In the genomic region with DNA sequence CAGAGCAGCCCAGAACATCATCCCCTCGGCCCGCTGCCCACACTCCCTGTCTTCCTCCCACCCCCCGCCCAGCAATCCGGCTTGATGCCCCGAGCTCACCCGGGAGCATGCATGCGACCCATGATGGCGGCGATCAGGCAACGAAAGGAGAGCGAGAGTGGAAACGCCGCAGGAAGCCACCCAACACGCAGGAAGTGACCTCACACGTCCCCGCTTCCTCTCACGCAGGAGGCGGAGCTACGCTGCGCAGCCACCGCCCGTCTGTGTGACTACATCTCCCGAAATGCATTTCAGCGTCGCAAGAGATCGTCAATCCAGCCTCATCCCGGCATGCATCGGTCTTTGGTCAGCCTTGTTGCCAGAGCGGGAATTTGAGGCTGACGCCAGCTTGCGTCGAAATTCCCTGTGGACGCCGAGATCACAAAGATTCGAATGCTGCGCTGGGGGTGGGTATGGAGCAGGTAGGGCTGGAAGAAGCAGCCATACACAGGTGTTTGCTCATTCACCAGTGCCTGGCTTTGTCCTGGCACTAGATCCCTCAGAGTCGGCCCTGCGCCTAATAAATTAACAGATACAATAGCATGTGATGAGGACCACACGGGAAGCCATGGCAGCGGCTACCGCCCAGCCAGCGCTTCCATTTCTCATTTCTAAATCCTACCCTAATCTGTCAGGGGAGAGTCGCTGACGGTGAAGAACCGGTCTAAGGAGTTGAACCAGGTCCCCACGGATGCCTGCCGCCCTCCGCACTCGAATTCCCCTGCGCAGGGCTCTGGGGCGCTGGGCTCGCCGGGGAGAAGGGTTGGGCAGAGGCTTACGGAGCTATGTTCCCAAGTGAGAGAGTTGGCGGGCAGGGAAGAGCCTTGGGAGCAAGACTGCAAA, we compare ENCODE assay signal across 1 cellular context.
TF ChIP-seq lines count a peak whose summit lies in the region.

Gene RPS13 (minus strand): TSS at position 148 of the 882 bp plus-strand sequence. CDS start 26 bp downstream, at position 122.

TF ChIP-seq in K562, 482 proteins besides CTCF, POLR2A, EP300 and RAD21 (continued from another document):
- TF ChIP-seq, protein P1, sequence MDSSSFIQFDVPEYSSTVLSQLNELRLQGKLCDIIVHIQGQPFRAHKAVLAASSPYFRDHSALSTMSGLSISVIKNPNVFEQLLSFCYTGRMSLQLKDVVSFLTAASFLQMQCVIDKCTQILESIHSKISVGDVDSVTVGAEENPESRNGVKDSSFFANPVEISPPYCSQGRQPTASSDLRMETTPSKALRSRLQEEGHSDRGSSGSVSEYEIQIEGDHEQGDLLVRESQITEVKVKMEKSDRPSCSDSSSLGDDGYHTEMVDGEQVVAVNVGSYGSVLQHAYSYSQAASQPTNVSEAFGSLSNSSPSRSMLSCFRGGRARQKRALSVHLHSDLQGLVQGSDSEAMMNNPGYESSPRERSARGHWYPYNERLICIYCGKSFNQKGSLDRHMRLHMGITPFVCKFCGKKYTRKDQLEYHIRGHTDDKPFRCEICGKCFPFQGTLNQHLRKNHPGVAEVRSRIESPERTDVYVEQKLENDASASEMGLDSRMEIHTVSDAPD (CRISPR knock-in tag; IDR thresholded peaks at IDR 0.05) = no peak
- 0 out of 2 replicates have a peak, but pooled peaks have one; percentile 51 for TF ChIP-seq SRSF3 (IDR thresholded peaks at IDR 0.05; ENCODE audit: insufficient read depth, low read length)
- peak; percentile 98 for TF ChIP-seq TBP (optimal IDR thresholded peaks at IDR 0.05; ENCODE audit: low read depth, low read length)
- TF ChIP-seq, protein P2, sequence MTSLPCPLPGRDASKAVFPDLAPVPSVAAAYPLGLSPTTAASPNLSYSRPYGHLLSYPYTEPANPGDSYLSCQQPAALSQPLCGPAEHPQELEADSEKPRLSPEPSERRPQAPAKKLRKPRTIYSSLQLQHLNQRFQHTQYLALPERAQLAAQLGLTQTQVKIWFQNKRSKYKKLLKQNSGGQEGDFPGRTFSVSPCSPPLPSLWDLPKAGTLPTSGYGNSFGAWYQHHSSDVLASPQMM (CRISPR knock-in tag; IDR thresholded peaks at IDR 0.05) = no peak
- TF ChIP-seq, protein P3, sequence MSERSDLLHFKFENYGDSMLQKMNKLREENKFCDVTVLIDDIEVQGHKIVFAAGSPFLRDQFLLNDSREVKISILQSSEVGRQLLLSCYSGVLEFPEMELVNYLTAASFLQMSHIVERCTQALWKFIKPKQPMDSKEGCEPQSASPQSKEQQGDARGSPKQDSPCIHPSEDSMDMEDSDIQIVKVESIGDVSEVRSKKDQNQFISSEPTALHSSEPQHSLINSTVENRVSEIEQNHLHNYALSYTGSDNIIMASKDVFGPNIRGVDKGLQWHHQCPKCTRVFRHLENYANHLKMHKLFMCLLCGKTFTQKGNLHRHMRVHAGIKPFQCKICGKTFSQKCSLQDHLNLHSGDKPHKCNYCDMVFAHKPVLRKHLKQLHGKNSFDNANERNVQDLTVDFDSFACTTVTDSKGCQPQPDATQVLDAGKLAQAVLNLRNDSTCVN (CRISPR knock-in tag; IDR thresholded peaks at IDR 0.05) = no peak
- TF ChIP-seq SAP30 (IDR thresholded peaks at IDR 0.05; ENCODE audit: borderline replicate concordance, insufficient read depth, low read depth, low read length, poor library complexity, severe bottlenecking) = no peak
- TF ChIP-seq PRPF4 (IDR thresholded peaks at IDR 0.05; ENCODE audit: insufficient read depth, low read depth, low read length, poor library complexity, severe bottlenecking) = peak; percentile 88
- TF ChIP-seq PURB (CRISPR knock-in tag; IDR thresholded peaks at IDR 0.05; ENCODE audit: low read depth) = no peak
- peak; percentile 24; the same call in 1 of the 2 replicates for TF ChIP-seq SMARCC2 (IDR thresholded peaks at IDR 0.05; ENCODE audit: low read depth)
- no peak; the same call in 1 of the 2 replicates for TF ChIP-seq NFE2 (IDR thresholded peaks at IDR 0.05; ENCODE audit: low read depth)
- 0 out of 2 replicates have a peak, but pooled peaks have one; percentile 89 for TF ChIP-seq SREBF2 (CRISPR knock-in tag; IDR thresholded peaks at IDR 0.05)
- peak; percentile 5 for TF ChIP-seq ARID1B (IDR thresholded peaks at IDR 0.05)
- peak; percentile 81 for TF ChIP-seq PML (IDR thresholded peaks at IDR 0.05; ENCODE audit: low read length)
- TF ChIP-seq DIDO1 (tag; IDR thresholded peaks at IDR 0.05; ENCODE audit: low read depth) = no peak
- TF ChIP-seq, protein P4, sequence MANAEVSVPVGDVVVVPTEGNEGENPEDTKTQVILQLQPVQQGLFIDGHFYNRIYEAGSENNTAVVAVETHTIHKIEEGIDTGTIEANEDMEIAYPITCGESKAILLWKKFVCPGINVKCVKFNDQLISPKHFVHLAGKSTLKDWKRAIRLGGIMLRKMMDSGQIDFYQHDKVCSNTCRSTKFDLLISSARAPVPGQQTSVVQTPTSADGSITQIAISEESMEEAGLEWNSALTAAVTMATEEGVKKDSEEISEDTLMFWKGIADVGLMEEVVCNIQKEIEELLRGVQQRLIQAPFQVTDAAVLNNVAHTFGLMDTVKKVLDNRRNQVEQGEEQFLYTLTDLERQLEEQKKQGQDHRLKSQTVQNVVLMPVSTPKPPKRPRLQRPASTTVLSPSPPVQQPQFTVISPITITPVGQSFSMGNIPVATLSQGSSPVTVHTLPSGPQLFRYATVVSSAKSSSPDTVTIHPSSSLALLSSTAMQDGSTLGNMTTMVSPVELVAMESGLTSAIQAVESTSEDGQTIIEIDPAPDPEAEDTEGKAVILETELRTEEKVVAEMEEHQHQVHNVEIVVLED (CRISPR knock-in tag; IDR thresholded peaks at IDR 0.05) = peak; percentile 98
- TF ChIP-seq ZNF197 (CRISPR knock-in tag; IDR thresholded peaks at IDR 0.05; ENCODE audit: low read depth) = no peak
- TF ChIP-seq BHLHE40 (IDR thresholded peaks at IDR 0.05; ENCODE audit: low read length) = peak; percentile 34; the same call in 1 of the 2 replicates
- TF ChIP-seq HES1 (IDR thresholded peaks at IDR 0.05; ENCODE audit: low read depth) = no peak
- no peak for TF ChIP-seq ILK (tag; IDR thresholded peaks at IDR 0.05; ENCODE audit: borderline replicate concordance, low read depth)
- TF ChIP-seq FOXK2 (conservative IDR thresholded peaks at IDR 0.05 in 1 of 2, IDR thresholded peaks at IDR 0.05 in 1 of 2; ENCODE audit: low read depth in 2 of 2) = peak; percentile 96 to 98
- no peak for TF ChIP-seq TRIM28 (IDR thresholded peaks at IDR 0.05)
- TF ChIP-seq CBX5 (IDR thresholded peaks at IDR 0.05; ENCODE audit: borderline replicate concordance, low read depth) = no peak; the same call in 1 of the 2 replicates
- TF ChIP-seq JUNB (CRISPR knock-in tag; conservative IDR thresholded peaks at IDR 0.05) = no peak
- TF ChIP-seq HMGXB4 (CRISPR knock-in tag; IDR thresholded peaks at IDR 0.05) = no peak
- TF ChIP-seq, protein P5, sequence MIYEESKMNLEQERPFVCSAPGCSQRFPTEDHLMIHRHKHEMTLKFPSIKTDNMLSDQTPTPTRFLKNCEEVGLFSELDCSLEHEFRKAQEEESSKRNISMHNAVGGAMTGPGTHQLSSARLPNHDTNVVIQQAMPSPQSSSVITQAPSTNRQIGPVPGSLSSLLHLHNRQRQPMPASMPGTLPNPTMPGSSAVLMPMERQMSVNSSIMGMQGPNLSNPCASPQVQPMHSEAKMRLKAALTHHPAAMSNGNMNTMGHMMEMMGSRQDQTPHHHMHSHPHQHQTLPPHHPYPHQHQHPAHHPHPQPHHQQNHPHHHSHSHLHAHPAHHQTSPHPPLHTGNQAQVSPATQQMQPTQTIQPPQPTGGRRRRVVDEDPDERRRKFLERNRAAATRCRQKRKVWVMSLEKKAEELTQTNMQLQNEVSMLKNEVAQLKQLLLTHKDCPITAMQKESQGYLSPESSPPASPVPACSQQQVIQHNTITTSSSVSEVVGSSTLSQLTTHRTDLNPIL (CRISPR knock-in tag; IDR thresholded peaks at IDR 0.05) = no peak
- peak; percentile 32; the same call in 1 of the 2 replicates for TF ChIP-seq DPF2 (IDR thresholded peaks at IDR 0.05)
- peak; percentile 13 for TF ChIP-seq CCNT2 (IDR thresholded peaks at IDR 0.05; ENCODE audit: borderline replicate concordance, extremely low read depth, insufficient read length, low read depth, low read length)
- peak; percentile 87 for TF ChIP-seq MBD2 (IDR thresholded peaks at IDR 0.05; ENCODE audit: borderline replicate concordance, low read depth)
- TF ChIP-seq E2F1 (CRISPR knock-in tag; IDR thresholded peaks at IDR 0.05) = peak; percentile 77; the same call in 1 of the 2 replicates
